1 cellular context compared by ENCODE assay signal in the genomic region with DNA sequence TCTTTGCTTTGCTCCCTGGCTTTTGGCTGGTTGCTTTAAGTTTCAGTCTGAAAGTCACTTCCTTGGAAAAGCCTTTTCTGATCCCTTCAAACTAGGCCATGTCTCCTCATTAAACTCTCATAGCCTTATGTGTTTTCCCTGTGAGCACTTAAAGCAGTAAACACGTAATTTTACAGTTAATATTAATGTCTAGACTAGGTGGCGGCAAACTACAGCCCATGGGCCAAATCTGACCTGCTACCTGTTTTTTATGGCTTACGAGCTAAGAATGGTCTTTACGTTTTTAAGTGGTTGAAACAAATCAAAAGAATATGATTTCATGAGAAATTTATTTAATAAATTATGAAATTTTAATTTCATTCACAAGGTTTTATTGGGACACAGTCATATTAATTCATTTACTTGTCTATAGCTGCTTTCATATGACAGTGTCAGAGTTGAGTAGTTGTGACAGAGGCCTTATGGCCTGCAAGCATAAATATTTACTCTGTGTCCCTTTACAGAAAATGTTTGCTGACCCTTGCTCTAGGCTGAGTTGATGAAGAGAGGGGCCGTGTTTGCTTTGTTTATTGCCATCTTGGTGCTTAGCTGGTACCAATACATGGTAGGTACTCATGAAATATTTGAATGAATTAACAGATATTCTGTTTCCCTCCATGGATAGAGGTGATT.
TF ChIP-seq lines count a peak whose summit lies in the region.

No MANE protein-coding gene starts in this region.

TF ChIP-seq in HCT116, 20 proteins besides CTCF, POLR2A, EP300 and RAD21 (continued from another document):
- no peak for TF ChIP-seq ZNF274 (IDR thresholded peaks at IDR 0.05; ENCODE audit: low read depth, low read length)
- TF ChIP-seq EZH2phosphoT487 (IDR thresholded peaks at IDR 0.05; ENCODE audit: borderline replicate concordance): no peak
- TF ChIP-seq, protein P1, sequence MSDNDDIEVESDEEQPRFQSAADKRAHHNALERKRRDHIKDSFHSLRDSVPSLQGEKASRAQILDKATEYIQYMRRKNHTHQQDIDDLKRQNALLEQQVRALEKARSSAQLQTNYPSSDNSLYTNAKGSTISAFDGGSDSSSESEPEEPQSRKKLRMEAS (IDR thresholded peaks at IDR 0.05): no peak
- TF ChIP-seq ELF1 (IDR thresholded peaks at IDR 0.05; ENCODE audit: borderline replicate concordance, low read depth): no peak
- TF ChIP-seq CBX3 (IDR thresholded peaks at IDR 0.05; ENCODE audit: low read depth): no peak
